ENCODE assay signal across 8 cellular contexts in genomic region chr20:57211949-57212889, GRCh38. TPM values are rescaled to one million over a fixed set of nuclear protein-coding genes. Genes with fewer than 3 reads are reported as not detected.
DNase-seq lines count a peak whose midpoint lies in the region; ATAC-seq and TF ChIP-seq lines count a peak whose summit lies in the region.
"Had no signal": no experiment of that assay in that cellular context is flagged by ENCODE, and none has a peak within 500 bp of the region (broad histone marks: within the 10 kb centered on the region; RNA-seq: fewer than 3 reads in every experiment).

No MANE protein-coding gene starts in this region.

- BruUV-seq in MCF 10A (replicated peaks; lab: Mats Ljungman, UMichigan): no TSS peak

- H3K9ac ChIP-seq in HUES64 (ENCODE audit: low read depth, low read length): peak overlapping the region; percentile 24; the same call in 1 of the 2 replicates

- no peak for TF ChIP-seq EP300 in upper lobe of left lung (IDR thresholded peaks at IDR 0.05)

- H3K9me3 ChIP-seq in HUES64 (ENCODE audit: insufficient read depth, low read depth, low read length) (0 out of 2 replicates have a peak, but pooled peaks cover under 1% of the 10 kb centered on the region), upper lobe of left lung (peaks cover 0 to under 1% (median 0%) of the 10 kb centered on the region in 4 donors)

- peak; percentile 88 for DNase-seq in MCF 10A (ENCODE audit: unreplicated experiment)
- peak; percentile 98 for DNase-seq in islet precursor cell
- DNase-seq in upper lobe of left lung: peak in 1 of 2 donors; percentile 81
- no peak for DNase-seq in effector CD4-positive, alpha-beta T cell
- DNase-seq in mesenteric fat pad (ENCODE audit: low spot score): no peak

- TF ChIP-seq CTCF in MCF 10A (IDR thresholded peaks at IDR 0.05; ENCODE audit: unreplicated experiment) (no peak), upper lobe of left lung (IDR thresholded peaks at IDR 0.05) (no peak)

- H3K36me3 ChIP-seq in HUES64 (ENCODE audit: insufficient read depth, low read length): peaks cover 8% of the 10 kb centered on the region; the same call in 1 of the 2 replicates
- H3K36me3 ChIP-seq in upper lobe of left lung: no peaks in the 10 kb centered on the region

- POLR2A ChIA-PET in MCF 10A (lab: Yijun Ruan, JAX): interaction anchor here (0.8 to 1.7 kb wide), 6 partner anchors 9 to 118 kb away, joined by 3 to 6 read pairs (median 4); no protein-coding TSS in a partner anchor

- H3K9me3 Mint-ChIP-seq in MCF 10A (ENCODE audit: unreplicated experiment): peaks cover 2% of the 10 kb centered on the region

- H3K4me3 ChIP-seq in HUES64 (ENCODE audit: low read length): no peak overlapping the region
- H3K4me3 ChIP-seq in upper lobe of left lung: no peak overlapping the region

- peaks cover 13% of the 10 kb centered on the region for H3K4me1 Mint-ChIP-seq in MCF 10A (ENCODE audit: insufficient read depth, unreplicated experiment)

- H3K36me3 Mint-ChIP-seq in MCF 10A (ENCODE audit: insufficient read depth, unreplicated experiment): no peaks in the 10 kb centered on the region

- H3K4me3 Mint-ChIP-seq in MCF 10A (ENCODE audit: unreplicated experiment): no peak overlapping the region

- H3K27me3 Mint-ChIP-seq in MCF 10A (ENCODE audit: insufficient read depth, unreplicated experiment): peaks cover 15% of the 10 kb centered on the region

- intact Hi-C loops in MCF 10A (cut with micrococcal nuclease): no loop called here

- H3K27ac ChIP-seq in HUES64 (ENCODE audit: low read depth, low read length) (peak overlapping the region; percentile 83), upper lobe of left lung (no peak overlapping the region)

- TF ChIP-seq POLR2A in upper lobe of left lung (IDR thresholded peaks at IDR 0.05): no peak

- peaks cover 25% of the 10 kb centered on the region for H3K4me1 ChIP-seq in HUES64 (ENCODE audit: insufficient read depth, low read length)
- no peaks in the 10 kb centered on the region for H3K4me1 ChIP-seq in upper lobe of left lung

- WGBS in HUES64: 14% methylated on average over 38 of the region's 38 CpGs
- whole genome bisulfite sequencing in upper lobe of left lung, 2 donors: 62% methylated on average over 37 to 38 of the region's 38 CpGs

- CTCF ChIA-PET in MCF 10A (lab: Yijun Ruan, JAX): interaction anchor here (0.7 to 2.1 kb wide), 7 partner anchors 8 to 122 kb away, joined by 3 to 12 read pairs (median 3); no protein-coding TSS in a partner anchor

- peak; percentile 40 to 92 for ATAC-seq in upper lobe of left lung (ENCODE audit: low FRiP score in 2 of 2)
- no peak for ATAC-seq in HG03039 (IDR thresholded peaks at IDR 0.05; ENCODE audit: unreplicated experiment)

- H3K27ac Mint-ChIP-seq in MCF 10A (ENCODE audit: low read depth, unreplicated experiment): no peak overlapping the region

- H3K27me3 ChIP-seq in HUES64 (ENCODE audit: insufficient read depth, low read length) (no peaks in the 10 kb centered on the region), upper lobe of left lung (no peaks in the 10 kb centered on the region)

RNA-seq across cellular contexts. Expression of gene BMP7, which starts 54.2 kb away (rescaled TPM):
- 8.9 TPM for polyA plus RNA-seq in HUES64 (2013, experiment 1 of 2)
- 12.0 TPM for polyA plus RNA-seq in HUES64 (2013, experiment 2 of 2)
- total RNA-seq in MCF 10A (2022) (not detected in 2 replicates), upper lobe of left lung (1 to 10 TPM in 4 of 6 donors, under 1 TPM in 1, not detected in 1; 0.30 to 4.0 (median 2.6) TPM), mesenteric fat pad (0.16 TPM)
- total RNA-seq: pulmonary artery endothelial cell had no signal

Comparison
In these comparisons a context has a peak if more than half of its experiments do, and no peak if none do; other contexts are left out.
1. DNase-seq: peak in MCF 10A (single experiment) and islet precursor cell (single experiment); none in effector CD4-positive, alpha-beta T cell (single experiment) and mesenteric fat pad (single experiment).